ENCODE assay signal across 9 cellular contexts in genomic region chr4:87559090-87559837, GRCh38. TPM values are rescaled to one million over a fixed set of nuclear protein-coding genes. Genes with fewer than 3 reads are reported as not detected.
DNase-seq lines count a peak whose midpoint lies in the region; ATAC-seq and TF ChIP-seq lines count a peak whose summit lies in the region.
"Had no signal": no experiment of that assay in that cellular context is flagged by ENCODE, and none has a peak within 500 bp of the region (broad histone marks: within the 10 kb centered on the region; RNA-seq: fewer than 3 reads in every experiment).

No MANE protein-coding gene starts in this region.

- DNase-seq in activated gamma-delta T cell treated with Interleukin-2 at 50 U/mL for 16 hours (peak; percentile 28), activated gamma-delta T cell (lab: John Stamatoyannopoulos, UW) (no peak), NCI-H2107 (lab: John Stamatoyannopoulos, UW) (peak; percentile 46), naive B cell (no peak), A172 (ENCODE audit: low spot score) (no peak), uterus (no peak)
- peak; percentile 25 to 28 for DNase-seq in activated CD4-positive, alpha-beta T cell treated with anti-CD3 and anti-CD28 coated beads, Interleukin-2, amount 50 U/mL, for 48 hours

- no peaks in the 10 kb centered on the region for H3K4me1 ChIP-seq in uterus
- H3K4me1 ChIP-seq: Caco-2 had no signal

- H3K4me1 Mint-ChIP-seq in naive B cell: peaks cover 0 to 11% (median 6%) of the 10 kb centered on the region in 3 donors

- no peak for TF ChIP-seq POLR2A in uterus (IDR thresholded peaks at IDR 0.05)

- no peak overlapping the region for H3K27ac ChIP-seq in uterus

- no peaks in the 10 kb centered on the region for H3K36me3 ChIP-seq in uterus

- no peaks in the 10 kb centered on the region for H3K27me3 ChIP-seq in uterus

- no peaks in the 10 kb centered on the region for H3K36me3 Mint-ChIP-seq in naive B cell

- TF ChIP-seq CTCF in uterus (IDR thresholded peaks at IDR 0.05): no peak

- intact Hi-C loops in uterus (cut with DNase I; ENCODE audit: low total_unique reads): no loop called here

- H3K9me3 Mint-ChIP-seq in naive B cell: no peaks in the 10 kb centered on the region

- H3K9me3 ChIP-seq in uterus: no peaks in the 10 kb centered on the region
- H3K9me3 ChIP-seq: Caco-2 had no signal

- no peak overlapping the region for H3K4me3 ChIP-seq in uterus

- no peaks in the 10 kb centered on the region for H3K27me3 Mint-ChIP-seq in naive B cell

- peak overlapping the region in 2 of 6 donors; percentile 22 to 32 for H3K27ac Mint-ChIP-seq in naive B cell

- peak overlapping the region in 3 of 8 donors; percentile 20 to 44 (median 35) for H3K4me3 Mint-ChIP-seq in naive B cell

- ATAC-seq in HG02981 (IDR thresholded peaks at IDR 0.05; ENCODE audit: unreplicated experiment) (peak; percentile 98), naive B cell (ENCODE audit: low read depth in 2 of 2) (peak; percentile 48 to 80)

RNA-seq across cellular contexts. Expression of gene SPARCL1, which starts 30.1 kb away (rescaled TPM):
- polyA plus RNA-seq in naive B cell (ENCODE audit: low read depth in 6 of 6): under 1 TPM in 1 of 6 donors, not detected in 5; 0.15 TPM
- total RNA-seq in A172 (2014; rRNA removed; shearing (Covaris generic)): not detected in 2 replicates
- total RNA-seq in uterus: 1,000 to 10,000 TPM; 1,025 to 1,777 (median 1,327) TPM

RNA-seq across cellular contexts. Expression of gene DSPP, which starts 49.1 kb away (rescaled TPM):
- polyA plus RNA-seq in naive B cell (ENCODE audit: low read depth in 6 of 6): not detected
- total RNA-seq in A172 (2014; rRNA removed; shearing (Covaris generic)): not detected in 2 replicates
- not detected for total RNA-seq in uterus
- total RNA-seq: Caco-2 had no signal

Comparison
In these comparisons a context has a peak if more than half of its experiments do, and no peak if none do; other contexts are left out.
1. DNase-seq: peak in activated gamma-delta T cell treated with Interleukin-2 at 50 U/mL for 16 hours (single experiment), NCI-H2107 (single experiment) and activated CD4-positive, alpha-beta T cell treated with anti-CD3 and anti-CD28 coated beads, Interleukin-2, amount 50 U/mL, for 48 hours (2 of 2); none in activated gamma-delta T cell (single experiment), naive B cell (single experiment), A172 (single experiment) and uterus (0 of 2).
2. RNA of gene SPARCL1, which starts 30.1 kb away (total RNA-seq): 1,025 to 1,777 TPM in uterus; not detected in A172; every median in the first group is over 1,000 times any median in the second.